In genomic region chr9:134463293-134463692, GRCh38 we compare ENCODE assay signal across 22 cellular contexts.
DNase-seq lines count a peak whose midpoint lies in the region; TF ChIP-seq lines count a peak whose summit lies in the region.
"Had no signal": no experiment of that assay in that cellular context is flagged by ENCODE, and none has a peak within 500 bp of the region (broad histone marks: within the 10 kb centered on the region; RNA-seq: fewer than 3 reads in every experiment).

No MANE protein-coding gene starts in this region.

- peaks cover 5% of the 10 kb centered on the region for H3K9me3 ChIP-seq in BLaER1
- H3K9me3 ChIP-seq in neuronal stem cell (replicated peaks in 1 of 2; ENCODE audit: control insufficient read depth in 2 of 2, insufficient read depth in 1 of 2, low read depth in 1 of 2, low read length in 2 of 2): peaks cover 0 to 6% of the 10 kb centered on the region in 2 donors
- no peaks in the 10 kb centered on the region for H3K9me3 ChIP-seq in adrenal gland (replicated peaks in 1 of 3)
- H3K9me3 ChIP-seq: Caco-2 had no signal

- no peak overlapping the region for H2BK5ac ChIP-seq in neuronal stem cell (ENCODE audit: low read length)

- H2BK120ac ChIP-seq in neuronal stem cell (ENCODE audit: low read depth, low read length): no peak overlapping the region

- peak overlapping the region; percentile 90 for H3K18ac ChIP-seq in neuronal stem cell (ENCODE audit: low read length)

- intact Hi-C loops in adrenal gland (cut with DNase I): no loop called here

- TF ChIP-seq CTCF in RWPE1 (conservative IDR thresholded peaks at IDR 0.05; ENCODE audit: low read depth) (no peak), GM10248 (IDR thresholded peaks at IDR 0.05; ENCODE audit: control extremely low read depth, extremely low read depth, low read depth, missing control alignments) (no peak), adrenal gland (IDR thresholded peaks at IDR 0.05) (no peak)

- H3K4me1 ChIP-seq in BLaER1 (peaks cover 76% of the 10 kb centered on the region), neuronal stem cell (ENCODE audit: control insufficient read depth in 2 of 2, insufficient read depth in 1 of 2, low read depth in 1 of 2, low read length in 2 of 2) (peaks cover 5 to 9% of the 10 kb centered on the region in 2 donors), adrenal gland (replicated peaks in 1 of 2) (no peaks in the 10 kb centered on the region)
- H3K4me1 ChIP-seq: Caco-2 had no signal

- H2BK12ac ChIP-seq in neuronal stem cell (ENCODE audit: low read length): no peak overlapping the region

- no peaks in the 10 kb centered on the region for H3K27me3 ChIP-seq in BLaER1
- no peaks in the 10 kb centered on the region for H3K27me3 ChIP-seq in H7 (ENCODE audit: control insufficient read depth, insufficient read depth, low read length)
- peaks cover 0 to 12% (median 0%) of the 10 kb centered on the region in 3 experiments for H3K27me3 ChIP-seq in neuronal stem cell (ENCODE audit: control insufficient read depth in 3 of 3, insufficient read depth in 3 of 3, low read depth in 1 of 3, low read length in 3 of 3)
- peaks cover 3% of the 10 kb centered on the region for H3K27me3 ChIP-seq in adrenal gland

- POLR2A ChIA-PET in RWPE1 (lab: Yijun Ruan, JAX; ENCODE audit: low non-redundant PET) (no interaction called here), GM10248 (lab: Yijun Ruan, JAX) (no interaction called here)

- H2AK5ac ChIP-seq in neuronal stem cell (ENCODE audit: low read depth, low read length): peak overlapping the region; percentile 6

- H4K8ac ChIP-seq in neuronal stem cell (ENCODE audit: low read depth, low read length): no peak overlapping the region

- no peak overlapping the region for H2AFZ ChIP-seq in neuronal stem cell (ENCODE audit: low read length)

- H3K79me1 ChIP-seq in neuronal stem cell (ENCODE audit: low read depth, low read length): peaks cover 1% of the 10 kb centered on the region

- H3K4me3 ChIP-seq in BLaER1 (no peak overlapping the region), H7 (ENCODE audit: insufficient read depth, low read depth, low read length) (no peak overlapping the region), neuronal stem cell (ENCODE audit: low read length in 2 of 2) (no peak overlapping the region), adrenal gland (no peak overlapping the region)
- H3K4me3 ChIP-seq: A549 had no signal

- peak overlapping the region; percentile 55 for H2BK15ac ChIP-seq in neuronal stem cell (ENCODE audit: low read length)

- H3K14ac ChIP-seq in neuronal stem cell (ENCODE audit: low read length): no peak overlapping the region

- no peaks in the 10 kb centered on the region for H4K20me1 ChIP-seq in BLaER1

- DNase-seq in H7: peak; percentile 63
- no peak for DNase-seq in RWPE1 (ENCODE audit: low spot score)
- no peak for DNase-seq in neuronal stem cell (ENCODE audit: low spot score)
- DNase-seq in GM10248 (ENCODE audit: extremely low spot score): no peak
- DNase-seq in adrenal gland: no peak
- DNase-seq in DMS153 (lab: John Stamatoyannopoulos, UW): no peak
- DNase-seq: AML-193; Caco-2; CD8-positive, alpha-beta T cell; DMS79 treated with DMSO at 0.1 percent for 48 hours; KBM-7; MM.1S; NCI-H1417; NCI-H1694 treated with DMSO at 0.1 percent for 48 hours; NCI-H2081 treated with DMSO at 0.1 percent for 48 hours; NCI-H2171; NCI-H226; NCI-H510A; NCI-H69 had no signal

- no peak overlapping the region for H4K91ac ChIP-seq in neuronal stem cell (ENCODE audit: low read depth, low read length, poor library complexity)

- TF ChIP-seq POLR2A in adrenal gland (IDR thresholded peaks at IDR 0.05): no peak

- no peak overlapping the region for H3K23ac ChIP-seq in neuronal stem cell (ENCODE audit: low read depth, low read length, poor library complexity)

- H3K27ac ChIP-seq in BLaER1: peak overlapping the region; percentile 97
- H3K27ac ChIP-seq in RWPE1: peak overlapping the region; percentile 18
- no peak overlapping the region for H3K27ac ChIP-seq in neuronal stem cell (replicated peaks; ENCODE audit: low read length)
- no peak overlapping the region for H3K27ac ChIP-seq in adrenal gland
- H3K27ac ChIP-seq: C4-2B had no signal

- WGBS in neuronal stem cell (ENCODE audit: extremely low coverage in 2 of 2, insufficient read length in 2 of 2, insufficient replicate concordance in 1 of 2), 2 donors: no CpG with 5 or more reads among the region's 6 CpGs
- 78 to 94% (median 90%) methylated on average over 5 to 6 of the region's 6 CpGs for WGBS in adrenal gland, 4 donors

- no peak overlapping the region for H3K4ac ChIP-seq in neuronal stem cell (ENCODE audit: low read length)

- peak overlapping the region; percentile 44; the same call in 1 of the 2 replicates for H3K9ac ChIP-seq in BLaER1
- H3K9ac ChIP-seq in neuronal stem cell (ENCODE audit: low read depth, low read length, poor library complexity): no peak overlapping the region

- CTCF ChIA-PET in RWPE1 (lab: Yijun Ruan, JAX): interaction anchor here (0.5 to 1.4 kb wide), 3 partner anchors 13 to 315 kb away, joined by 3 to 4 read pairs (median 4); no protein-coding TSS in a partner anchor
- CTCF ChIA-PET in GM10248 (lab: Yijun Ruan, JAX): interaction anchor here (1.1 to 2.7 kb wide), 2 partner anchors 14 to 20 kb away, joined by 3 to 13 read pairs; no protein-coding TSS in a partner anchor

- H3K36me3 ChIP-seq in BLaER1: no peaks in the 10 kb centered on the region
- no peaks in the 10 kb centered on the region for H3K36me3 ChIP-seq in H7 (replicated peaks; ENCODE audit: control insufficient read depth, insufficient read depth, low read length)
- no peaks in the 10 kb centered on the region for H3K36me3 ChIP-seq in neuronal stem cell (replicated peaks in 1 of 2; ENCODE audit: control insufficient read depth in 2 of 2, insufficient read depth in 2 of 2, low read length in 2 of 2)
- H3K36me3 ChIP-seq in adrenal gland (replicated peaks in 1 of 2): no peaks in the 10 kb centered on the region

- H3K4me2 ChIP-seq in BLaER1 (peak overlapping the region; percentile 90), neuronal stem cell (ENCODE audit: insufficient read depth, low read length, poor library complexity, severe bottlenecking) (no peak overlapping the region)
- H3K4me2 ChIP-seq: A549 had no signal

Comparison
In these comparisons a context has a peak if more than half of its experiments do, and no peak if none do; other contexts are left out.
1. H3K27ac ChIP-seq: peak in BLaER1 (single experiment) and RWPE1 (single experiment); none in neuronal stem cell (single experiment) and adrenal gland (0 of 5).